9 cellular contexts compared by ENCODE assay signal in the genomic region with DNA sequence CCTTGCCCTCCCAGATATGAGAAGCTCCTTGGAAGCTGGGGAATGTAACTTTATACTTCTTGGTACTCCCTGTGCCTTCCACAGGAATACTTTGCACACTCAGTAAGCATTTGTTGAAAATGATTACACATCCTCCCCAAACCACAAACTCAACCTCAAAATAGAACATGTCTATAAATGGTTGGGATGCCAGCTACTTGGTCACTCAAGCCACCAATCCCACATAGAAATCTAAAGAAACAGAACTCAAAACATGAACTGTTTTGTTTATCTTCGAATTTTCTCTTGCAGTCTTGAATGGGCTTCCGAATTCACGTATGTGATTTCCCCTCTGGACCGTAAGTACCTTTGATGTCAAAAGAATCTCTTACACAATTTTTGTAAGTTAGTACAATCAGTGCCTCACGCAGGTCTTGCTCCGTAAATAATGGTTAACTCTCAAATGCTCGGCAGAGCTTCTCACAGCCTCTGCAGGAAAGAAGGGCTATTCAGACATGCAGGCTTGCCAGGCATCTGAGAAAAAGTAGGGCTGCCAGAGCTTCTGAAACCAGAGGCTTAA. TPM values are rescaled to one million over a fixed set of nuclear protein-coding genes. Genes with fewer than 3 reads are reported as not detected.
DNase-seq lines count a peak whose midpoint lies in the region; ATAC-seq and TF ChIP-seq lines count a peak whose summit lies in the region.
"Had no signal": no experiment of that assay in that cellular context is flagged by ENCODE, and none has a peak within 500 bp of the region (broad histone marks: within the 10 kb centered on the region; RNA-seq: fewer than 3 reads in every experiment).

No MANE protein-coding gene starts in this region.

- peak in 1 of 2 donors; percentile 21 for TF ChIP-seq POLR2A in tibial nerve (IDR thresholded peaks at IDR 0.05)

- ATAC-seq in GM18907 (IDR thresholded peaks at IDR 0.05; ENCODE audit: unreplicated experiment) (no peak), HG02642 (IDR thresholded peaks at IDR 0.05; ENCODE audit: poor library complexity, unreplicated experiment) (no peak)

- H3K4me1 ChIP-seq in adipocyte (ENCODE audit: control insufficient read depth, insufficient read depth, low read length) (peaks cover 72% of the 10 kb centered on the region), tibial nerve (peaks cover 0 to 61% (median 27%) of the 10 kb centered on the region in 4 donors)

- H3K9me3 ChIP-seq in adipocyte (ENCODE audit: control insufficient read depth, low read length) (no peaks in the 10 kb centered on the region), tibial nerve (no peaks in the 10 kb centered on the region)

- H3K4me1 Mint-ChIP-seq in activated CD4-positive, alpha-beta T cell treated with anti-CD3 and anti-CD28 coated beads, Interleukin-2, amount 10 ng/mL, durations not matched to agents 24 days and 14 days: peaks cover 36% of the 10 kb centered on the region

- H3K27ac ChIP-seq in tibial nerve: peak overlapping the region; percentile 58 to 90 (median 80)

- peak; percentile 61 to 79 for TF ChIP-seq EP300 in tibial nerve (IDR thresholded peaks at IDR 0.05)

- H3K36me3 Mint-ChIP-seq in activated CD4-positive, alpha-beta T cell treated with anti-CD3 and anti-CD28 coated beads, Interleukin-2, amount 10 ng/mL, durations not matched to agents 24 days and 14 days (ENCODE audit: low read depth): peaks cover 2% of the 10 kb centered on the region

- 11 to 30% methylated on average over 7 of the region's 7 CpGs for WGBS in tibial nerve, 2 donors

- H3K36me3 ChIP-seq in adipocyte (ENCODE audit: control insufficient read depth, insufficient read depth, low read length, severe bottlenecking): peaks cover 27% of the 10 kb centered on the region
- peaks cover 5 to 17% (median 7%) of the 10 kb centered on the region in 3 donors for H3K36me3 ChIP-seq in tibial nerve

- DNase-seq in activated CD4-positive, alpha-beta T cell treated with anti-CD3 and anti-CD28 coated beads, Interleukin-2, amount 10 ng/mL, durations not matched to agents 24 days and 14 days: peak; percentile 66
- DNase-seq in activated CD4-positive, alpha-beta T cell treated with anti-CD3 and anti-CD28 coated beads, Interleukin-2, amount 50 U/mL, for 48 hours: no peak
- peak; percentile 87 for DNase-seq in adipocyte (ENCODE audit: low read depth)
- peak; percentile 90 for DNase-seq in kidney tubule cell (ENCODE audit: low spot score)
- DNase-seq in tibial nerve (ENCODE audit: low spot score in 2 of 2): peak in 1 of 2 donors; percentile 32
- DNase-seq in stimulated activated CD4-positive, alpha-beta T cell treated with anti-CD3 and anti-CD28 coated beads, Interleukin-2, amount 100 ng/mL, for 48 hours: no peak

- H3K27ac Mint-ChIP-seq in activated CD4-positive, alpha-beta T cell treated with anti-CD3 and anti-CD28 coated beads, Interleukin-2, amount 10 ng/mL, durations not matched to agents 24 days and 14 days: peak overlapping the region; percentile 59
- H3K27ac Mint-ChIP-seq: B cell had no signal

- intact Hi-C loops in activated CD4-positive, alpha-beta T cell treated with anti-CD3 and anti-CD28 coated beads, Interleukin-2, amount 10 ng/mL, durations not matched to agents 24 days and 14 days (cut with micrococcal nuclease): no loop called here

- H3K27me3 ChIP-seq in adipocyte (replicated peaks; ENCODE audit: control insufficient read depth, insufficient read depth, low read length): no peaks in the 10 kb centered on the region
- no peaks in the 10 kb centered on the region for H3K27me3 ChIP-seq in tibial nerve

- H3K4me3 ChIP-seq in adipocyte (ENCODE audit: low read length) (peak overlapping the region; percentile 65), tibial nerve (peak overlapping the region in 1 of 4 donors; percentile 3)

- no peaks in the 10 kb centered on the region for H3K9me3 Mint-ChIP-seq in activated CD4-positive, alpha-beta T cell treated with anti-CD3 and anti-CD28 coated beads, Interleukin-2, amount 10 ng/mL, durations not matched to agents 24 days and 14 days

- H3K9ac ChIP-seq in adipocyte (ENCODE audit: low read length): peak overlapping the region; percentile 85

- peak overlapping the region; percentile 67 for H3K4me3 Mint-ChIP-seq in activated CD4-positive, alpha-beta T cell treated with anti-CD3 and anti-CD28 coated beads, Interleukin-2, amount 10 ng/mL, durations not matched to agents 24 days and 14 days
- H3K4me3 Mint-ChIP-seq: B cell had no signal

- peaks cover 13% of the 10 kb centered on the region for H3K27me3 Mint-ChIP-seq in activated CD4-positive, alpha-beta T cell treated with anti-CD3 and anti-CD28 coated beads, Interleukin-2, amount 10 ng/mL, durations not matched to agents 24 days and 14 days

- TF ChIP-seq CTCF in tibial nerve (IDR thresholded peaks at IDR 0.05): no peak

RNA-seq across cellular contexts. Expression of a gene that starts 26.9 kb away (rescaled TPM):
- 1.2 and 1.4 TPM in 2 replicates for total RNA-seq in activated CD4-positive, alpha-beta T cell treated with anti-CD3 and anti-CD28 coated beads, Interleukin-2, amount 10 ng/mL, durations not matched to agents 24 days and 14 days
- 100 to 1,000 TPM; 145 to 199 (median 189) TPM for total RNA-seq in tibial nerve

RNA-seq across cellular contexts. Expression of a gene that starts 55.5 kb away (rescaled TPM):
- total RNA-seq in activated CD4-positive, alpha-beta T cell treated with anti-CD3 and anti-CD28 coated beads, Interleukin-2, amount 10 ng/mL, durations not matched to agents 24 days and 14 days: 262 and 270 TPM in 2 replicates
- 10 to 100 TPM; 20.5 to 28.8 (median 24.9) TPM for total RNA-seq in tibial nerve

Comparison
In these comparisons a context has a peak if more than half of its experiments do, and no peak if none do; other contexts are left out.
1. DNase-seq: peak in activated CD4-positive, alpha-beta T cell treated with anti-CD3 and anti-CD28 coated beads, Interleukin-2, amount 10 ng/mL, durations not matched to agents 24 days and 14 days (single experiment), adipocyte (single experiment) and kidney tubule cell (single experiment); none in activated CD4-positive, alpha-beta T cell treated with anti-CD3 and anti-CD28 coated beads, Interleukin-2, amount 50 U/mL, for 48 hours (0 of 2) and stimulated activated CD4-positive, alpha-beta T cell treated with anti-CD3 and anti-CD28 coated beads, Interleukin-2, amount 100 ng/mL, for 48 hours (0 of 2).
2. RNA of a gene that starts 26.9 kb away (total RNA-seq): 145 to 199 TPM in tibial nerve; 1.2 to 1.4 TPM in activated CD4-positive, alpha-beta T cell treated with anti-CD3 and anti-CD28 coated beads, Interleukin-2, amount 10 ng/mL, durations not matched to agents 24 days and 14 days; every median in the first group is over 10 times any median in the second.